1 cellular context compared by ENCODE assay signal in the genomic region with DNA sequence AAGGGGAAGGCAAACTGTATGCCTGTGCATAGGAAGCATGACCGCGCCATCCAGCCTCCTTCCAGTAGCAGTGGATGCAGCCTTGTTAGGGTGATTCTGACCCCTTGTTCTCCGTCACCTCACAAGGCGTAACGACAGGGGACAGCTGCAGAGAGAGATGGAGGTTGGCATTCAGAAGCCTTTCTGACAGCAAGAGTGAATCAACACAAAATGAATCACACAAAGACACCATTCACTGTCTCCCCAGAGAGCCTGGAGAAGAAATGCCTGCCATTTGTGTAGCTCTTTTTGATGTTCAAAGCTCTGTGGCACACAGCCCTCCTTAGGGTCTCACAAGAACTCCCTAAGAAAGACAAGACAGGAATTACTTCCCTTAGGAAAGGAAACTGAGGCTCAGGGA.
TF ChIP-seq lines count a peak whose summit lies in the region.

No MANE protein-coding gene starts in this region.

TF ChIP-seq in IMR-90, 13 proteins besides CTCF, POLR2A, EP300 and RAD21 (continued from another document):
- TF ChIP-seq, protein P1, sequence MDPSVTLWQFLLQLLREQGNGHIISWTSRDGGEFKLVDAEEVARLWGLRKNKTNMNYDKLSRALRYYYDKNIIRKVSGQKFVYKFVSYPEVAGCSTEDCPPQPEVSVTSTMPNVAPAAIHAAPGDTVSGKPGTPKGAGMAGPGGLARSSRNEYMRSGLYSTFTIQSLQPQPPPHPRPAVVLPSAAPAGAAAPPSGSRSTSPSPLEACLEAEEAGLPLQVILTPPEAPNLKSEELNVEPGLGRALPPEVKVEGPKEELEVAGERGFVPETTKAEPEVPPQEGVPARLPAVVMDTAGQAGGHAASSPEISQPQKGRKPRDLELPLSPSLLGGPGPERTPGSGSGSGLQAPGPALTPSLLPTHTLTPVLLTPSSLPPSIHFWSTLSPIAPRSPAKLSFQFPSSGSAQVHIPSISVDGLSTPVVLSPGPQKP (IDR thresholded peaks at IDR 0.05; ENCODE audit: borderline replicate concordance, low read depth, low read length), result no peak
- TF ChIP-seq USF2 (IDR thresholded peaks at IDR 0.05; ENCODE audit: low read depth, low read length) (no peak), FOS (IDR thresholded peaks at IDR 0.05; ENCODE audit: low read depth, low read length) (no peak), CEBPB (IDR thresholded peaks at IDR 0.05; ENCODE audit: low read depth, low read length) (no peak), RFX5 (IDR thresholded peaks at IDR 0.05; ENCODE audit: low read depth, low read length) (no peak), MAFK (IDR thresholded peaks at IDR 0.05; ENCODE audit: low read depth, low read length) (no peak)
